In the genomic region with DNA sequence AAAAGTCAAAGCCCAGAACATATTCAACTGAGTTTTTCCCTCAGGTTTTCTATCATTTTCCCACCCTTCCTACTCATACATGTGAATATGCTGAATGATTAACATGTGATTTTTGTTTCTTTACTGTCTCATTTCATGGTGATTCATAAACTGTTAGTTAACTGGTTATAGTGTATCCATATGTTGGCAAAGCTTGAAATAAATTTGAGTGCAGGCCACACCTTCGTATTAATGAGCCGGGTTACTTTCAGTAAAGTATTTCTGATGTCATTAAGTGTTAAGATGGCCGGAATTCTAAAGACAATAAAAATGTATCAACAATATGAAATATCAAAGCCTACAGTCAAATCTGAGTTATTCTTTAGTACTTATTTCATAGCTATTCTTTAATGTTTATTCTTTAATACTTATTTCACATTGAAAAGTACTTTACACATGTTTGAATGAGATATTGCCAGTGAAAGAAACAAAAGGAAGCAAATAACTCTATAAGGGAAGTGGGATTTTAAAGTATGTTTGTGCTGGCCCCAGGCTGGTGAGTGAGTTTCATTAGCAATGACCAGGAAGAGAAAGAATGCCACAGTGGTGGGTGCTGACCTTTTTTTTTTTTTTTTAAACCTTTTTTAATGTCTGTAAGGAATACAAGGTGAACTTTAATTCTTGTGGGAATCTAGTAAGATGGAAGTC, we compare ENCODE assay signal across 11 cellular contexts.
DNase-seq lines count a peak whose midpoint lies in the region; ATAC-seq, FAIRE-seq and TF ChIP-seq lines count a peak whose summit lies in the region.
"Had no signal": no experiment of that assay in that cellular context is flagged by ENCODE, and none has a peak within 500 bp of the region (broad histone marks: within the 10 kb centered on the region; RNA-seq: fewer than 3 reads in every experiment).

No MANE protein-coding gene starts in this region.

- CTCF ChIA-PET in GM12878 (lab: Yijun Ruan, JAX) (interaction anchor here (0.6 to 3.6 kb wide), 5 partner anchors 8 to 41 kb away, joined by 3 to 18 read pairs (median 4); no protein-coding TSS in a partner anchor), GM10248 (lab: Yijun Ruan, JAX) (no interaction called here)

- no peaks in the 10 kb centered on the region for H4K20me1 ChIP-seq in GM12878 (ENCODE audit: control insufficient read depth, insufficient read depth)

- H3K36me3 ChIP-seq in HUES48 (ENCODE audit: control insufficient read depth, insufficient read depth, low read length) (no peaks in the 10 kb centered on the region), GM12878 (ENCODE audit: control insufficient read depth in 2 of 2, insufficient read depth in 2 of 2, low read length in 1 of 2) (no peaks in the 10 kb centered on the region), thyroid gland (no peaks in the 10 kb centered on the region)

- intact Hi-C loops in GM12878 (cut with micrococcal nuclease; ENCODE audit: unreplicated experiment) (no loop called here), thyroid gland (cut with DNase I) (no loop called here)

- H3K27me3 ChIP-seq in HUES48 (ENCODE audit: control insufficient read depth, insufficient read depth, low read length) (no peaks in the 10 kb centered on the region), GM12878 (replicated peaks in 1 of 2; ENCODE audit: control insufficient read depth in 2 of 2, insufficient read depth in 2 of 2, low read length in 1 of 2) (no peaks in the 10 kb centered on the region), thyroid gland (no peaks in the 10 kb centered on the region)

- H3K79me2 ChIP-seq in GM12878 (ENCODE audit: control insufficient read depth, insufficient read depth, low read length), result no peaks in the 10 kb centered on the region; the same call in 1 of the 2 replicates

- TF ChIP-seq CTCF in GM12878 (IDR thresholded peaks at IDR 0.05 in 2 of 3, conservative IDR thresholded peaks at IDR 0.05 in 1 of 3; ENCODE audit: control insufficient read depth in 2 of 3, extremely low read depth in 1 of 3, insufficient read depth in 1 of 3, low read depth in 3 of 3, low read length in 3 of 3), result no peak
- TF ChIP-seq CTCF in thyroid gland (IDR thresholded peaks at IDR 0.05), result no peak
- TF ChIP-seq CTCF in GM10248 (IDR thresholded peaks at IDR 0.05; ENCODE audit: control extremely low read depth, extremely low read depth, low read depth, missing control alignments), result no peak

- FAIRE-seq in GM12878 (lab: Jason Lieb, UNC), result no peak

- peak; percentile 11; the same call in 1 of the 3 replicates for ATAC-seq in GM12878

- RAD21 ChIA-PET in GM12878 (lab: Charles Lee; ENCODE audit: unreplicated experiment), result interaction anchor here (1.3 to 6.5 kb wide), 5 partner anchors 10 to 49 kb away, joined by 3 to 70 read pairs (median 8); no protein-coding TSS in a partner anchor

- H3K4me3 ChIP-seq in HUES48 (ENCODE audit: low read depth, low read length) (peak overlapping the region; percentile 39; the same call in 1 of the 2 replicates), GM12878 (no peak overlapping the region), thyroid gland (replicated peaks in 1 of 3) (no peak overlapping the region)

- H3K27ac ChIP-seq in HUES48 (ENCODE audit: low read depth, low read length), result peak overlapping the region; percentile 82
- H3K27ac ChIP-seq in GM12878 (ENCODE audit: control insufficient read depth, insufficient read depth), result no peak overlapping the region
- H3K27ac ChIP-seq in thyroid gland, result peak overlapping the region in 2 of 3 donors; percentile 95 to 97

- WGBS in GM12878 (ENCODE audit: insufficient coverage, insufficient replicate concordance, low lambda C conversion rate, missing lambda C conversion rate), result 44% methylated on average over 3 of the region's 3 CpGs
- 87 to 96% methylated on average over 3 of the region's 3 CpGs for WGBS in thyroid gland, 2 donors

- POLR2A ChIA-PET in GM12878 (lab: Charles Lee) (interaction anchor here (0.6 to 2.7 kb wide), 5 partner anchors 8 to 316 kb away, joined by 3 to 13 read pairs (median 4); no protein-coding TSS in a partner anchor), GM10248 (lab: Yijun Ruan, JAX) (no interaction called here)

- TF ChIP-seq POLR2A in GM12878 (IDR thresholded peaks at IDR 0.05; ENCODE audit: low read depth, low read length) (no peak), thyroid gland (IDR thresholded peaks at IDR 0.05) (no peak)

- no peak overlapping the region for H3K4me2 ChIP-seq in GM12878 (ENCODE audit: control insufficient read depth, insufficient read depth)

- no peak for TF ChIP-seq RAD21 in GM12878 (IDR thresholded peaks at IDR 0.05; ENCODE audit: insufficient read depth, low read depth, low read length)

- TF ChIP-seq EP300 in GM12878 (IDR thresholded peaks at IDR 0.05; ENCODE audit: borderline replicate concordance in 1 of 2, control insufficient read depth in 1 of 2, low read depth in 2 of 2, low read length in 2 of 2), result no peak

- H3K9ac ChIP-seq in HUES48 (ENCODE audit: low read depth, low read length), result no peak overlapping the region
- no peak overlapping the region for H3K9ac ChIP-seq in GM12878 (ENCODE audit: control insufficient read depth, insufficient read depth, low read length)

- no TSS peak for BruUV-seq in GM12878 (replicated peaks; lab: Mats Ljungman, UMichigan)

- no peaks in the 10 kb centered on the region for H3K9me3 ChIP-seq in HUES48 (ENCODE audit: control insufficient read depth, insufficient read depth, low read length)
- H3K9me3 ChIP-seq in GM12878 (replicated peaks; ENCODE audit: control insufficient read depth, insufficient read depth, low read length), result no peaks in the 10 kb centered on the region
- H3K9me3 ChIP-seq in thyroid gland, result no peaks in the 10 kb centered on the region

- SMC1A ChIA-PET in GM12878 (lab: Charles Lee; ENCODE audit: uncharacterized antibody, unreplicated experiment), result interaction anchor here (0.6 to 11.7 kb wide), 11 partner anchors 8 to 455 kb away, joined by 3 to 114 read pairs (median 4); no protein-coding TSS in a partner anchor

- DNase-seq in GM12878 (ENCODE audit: low read depth, low spot score) (no peak), kidney tubule cell (ENCODE audit: low spot score) (peak; percentile 74), thyroid gland (no peak), AG08396 (ENCODE audit: low spot score) (no peak), DMS79 (lab: John Stamatoyannopoulos, UW) (no peak), GM10248 (ENCODE audit: extremely low spot score) (no peak), HK-2 (ENCODE audit: unreplicated experiment) (no peak)
- DNase-seq: activated naive CD4-positive, alpha-beta T cell; midbrain; substantia nigra had no signal

- in situ Hi-C loops in GM12878 (cut with MboI), result no loop called here

- H3K4me1 ChIP-seq in HUES48 (ENCODE audit: control insufficient read depth, insufficient read depth, low read length) (peaks cover 70% of the 10 kb centered on the region), GM12878 (ENCODE audit: control insufficient read depth, insufficient read depth, low read length) (peaks cover 13% of the 10 kb centered on the region), thyroid gland (peaks cover 44 to 57% of the 10 kb centered on the region in 2 donors)

- H2AFZ ChIP-seq in GM12878 (ENCODE audit: control insufficient read depth, low read depth, low read length), result no peak overlapping the region

TF ChIP-seq in GM12878, 131 proteins besides CTCF, POLR2A, EP300 and RAD21 (continues in another document):
- no peak for TF ChIP-seq MEF2B (IDR thresholded peaks at IDR 0.05; ENCODE audit: partially characterized antibody, poor library complexity, severe bottlenecking)
- no peak for TF ChIP-seq SUPT20H (IDR thresholded peaks at IDR 0.05; ENCODE audit: borderline replicate concordance, control insufficient read depth, low read depth, low read length)
- TF ChIP-seq SPI1 (IDR thresholded peaks at IDR 0.05; ENCODE audit: borderline replicate concordance, insufficient read depth, low read depth, low read length), result peak; percentile 32; the same call in 1 of the 2 replicates
- TF ChIP-seq MTA2 (IDR thresholded peaks at IDR 0.05; ENCODE audit: low read depth), result peak; percentile 18; the same call in 1 of the 2 replicates
- no peak for TF ChIP-seq E2F4 (IDR thresholded peaks at IDR 0.05; ENCODE audit: low read depth, low read length)
- TF ChIP-seq ZNF622 (IDR thresholded peaks at IDR 0.05), result no peak
- TF ChIP-seq FOXM1 (IDR thresholded peaks at IDR 0.05; ENCODE audit: low read depth, low read length), result no peak
- TF ChIP-seq, protein P1, sequence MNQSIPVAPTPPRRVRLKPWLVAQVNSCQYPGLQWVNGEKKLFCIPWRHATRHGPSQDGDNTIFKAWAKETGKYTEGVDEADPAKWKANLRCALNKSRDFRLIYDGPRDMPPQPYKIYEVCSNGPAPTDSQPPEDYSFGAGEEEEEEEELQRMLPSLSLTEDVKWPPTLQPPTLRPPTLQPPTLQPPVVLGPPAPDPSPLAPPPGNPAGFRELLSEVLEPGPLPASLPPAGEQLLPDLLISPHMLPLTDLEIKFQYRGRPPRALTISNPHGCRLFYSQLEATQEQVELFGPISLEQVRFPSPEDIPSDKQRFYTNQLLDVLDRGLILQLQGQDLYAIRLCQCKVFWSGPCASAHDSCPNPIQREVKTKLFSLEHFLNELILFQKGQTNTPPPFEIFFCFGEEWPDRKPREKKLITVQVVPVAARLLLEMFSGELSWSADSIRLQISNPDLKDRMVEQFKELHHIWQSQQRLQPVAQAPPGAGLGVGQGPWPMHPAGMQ (IDR thresholded peaks at IDR 0.05; ENCODE audit: borderline replicate concordance), result no peak
- TF ChIP-seq TCF12 (IDR thresholded peaks at IDR 0.05; ENCODE audit: low read depth, low read length), result no peak
